ENCODE assay signal across 15 cellular contexts in genomic region chr2:20436716-20437470, GRCh38.
"Had no signal": no experiment of that assay in that cellular context is flagged by ENCODE, and none has a peak within 500 bp of the region (broad histone marks: within the 10 kb centered on the region; RNA-seq: fewer than 3 reads in every experiment).

No MANE protein-coding gene starts in this region.

- H3K36me3 ChIP-seq: adrenal gland, colonic mucosa, gastrocnemius medialis, heart right ventricle, thoracic aorta, vagina had no signal

- DNase-seq: activated CD4-positive, alpha-beta T cell treated with anti-CD3 and anti-CD28 coated beads, Interleukin-2, amount 50 U/mL, for 48 hours; activated CD4-positive, CD25-positive, alpha-beta regulatory T cell treated with anti-CD3 and anti-CD28 coated beads, Interleukin-2, amount 50 U/mL, for 72 hours; activated naive CD4-positive, alpha-beta T cell treated with anti-CD3 and anti-CD28 coated beads, Interleukin-2, amount 50 U/mL, for 16 hours; colonic mucosa; effector CD8-positive, alpha-beta T cell; heart right ventricle; left ventricle myocardium superior; mesendoderm; stimulated activated CD4-positive, alpha-beta T cell treated with anti-CD3 and anti-CD28 coated beads, Interleukin-4, amount 100 ng/mL, for 24 hours; stimulated activated naive CD8-positive, alpha-beta T cell treated with anti-CD3 and anti-CD28 coated beads, Interleukin-15, amount 100 ng/mL, for 72 hours had no signal

- FAIRE-seq: keratinocyte had no signal

- ATAC-seq: gastrocnemius medialis; heart right ventricle; left ventricle myocardium superior; stimulated activated naive CD8-positive, alpha-beta T cell treated with anti-CD3 and anti-CD28 coated beads, Interleukin-15, amount 100 ng/mL, for 72 hours had no signal

- H3K27ac ChIP-seq: adrenal gland, colonic mucosa had no signal

- H3K9me3 ChIP-seq: adrenal gland, colonic mucosa, gastrocnemius medialis, heart right ventricle, thoracic aorta, vagina had no signal

- H3K4me3 ChIP-seq: adrenal gland, colonic mucosa, gastrocnemius medialis, heart right ventricle, vagina had no signal
